ENCODE assay signal across 8 cellular contexts in genomic region chr7:8192897-8193296, GRCh38.
"Had no signal": no experiment of that assay in that cellular context is flagged by ENCODE, and none has a peak within 500 bp of the region (broad histone marks: within the 10 kb centered on the region; RNA-seq: fewer than 3 reads in every experiment).

No MANE protein-coding gene starts in this region.

- DNase-seq: GM23248, GOT3, H9, HCEC 1CT, KG1 had no signal

- FAIRE-seq: HepG2 had no signal

- ATAC-seq: HepG2 had no signal

- H3K27me3 Mint-ChIP-seq: IgD-negative memory B cell had no signal

- H3K4me3 ChIP-seq: GM23248 had no signal

- H3K4me3 Mint-ChIP-seq: H9, IgD-negative memory B cell had no signal

- H3K27ac Mint-ChIP-seq: H9, IgD-negative memory B cell had no signal

- H3K36me3 Mint-ChIP-seq: IgD-negative memory B cell had no signal

- H3K9me3 Mint-ChIP-seq: H9, IgD-negative memory B cell had no signal

- H3K27ac ChIP-seq: GM23248, HL-60 had no signal

- H3K9ac ChIP-seq: GM23248 had no signal
